17 cellular contexts compared by ENCODE assay signal in the genomic region with DNA sequence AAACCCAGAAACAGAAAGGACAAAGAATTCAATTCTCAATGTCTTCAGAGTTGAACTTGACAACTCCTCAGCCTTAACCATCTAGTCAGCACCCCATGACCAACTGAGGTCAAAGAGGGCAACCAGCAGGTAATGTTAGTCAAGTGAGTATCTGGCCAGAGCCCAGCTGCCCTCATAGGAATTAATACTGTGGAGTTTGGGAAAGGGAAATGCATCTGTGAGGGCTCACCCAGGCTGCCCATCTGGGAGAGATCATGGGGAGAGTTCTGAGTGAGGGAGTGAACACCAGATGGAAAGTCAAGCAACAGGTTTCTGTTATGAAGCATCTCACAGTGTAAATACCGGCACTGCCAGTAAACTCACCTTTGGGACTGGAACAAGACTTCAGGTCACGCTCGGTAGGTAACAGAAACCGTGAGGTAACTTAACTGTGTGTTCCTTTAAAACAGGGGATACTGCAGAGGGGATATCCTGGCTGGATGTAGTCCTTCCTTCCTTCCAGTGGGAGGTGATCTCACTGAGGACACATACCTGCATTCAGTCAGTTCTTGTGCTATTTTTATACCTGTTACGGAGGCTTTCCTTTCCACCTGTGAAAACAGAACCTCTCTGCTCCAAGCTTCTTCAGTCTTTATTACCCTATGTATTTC.
DNase-seq lines count a peak whose midpoint lies in the region; ATAC-seq and TF ChIP-seq lines count a peak whose summit lies in the region.
"Had no signal": no experiment of that assay in that cellular context is flagged by ENCODE, and none has a peak within 500 bp of the region (broad histone marks: within the 10 kb centered on the region; RNA-seq: fewer than 3 reads in every experiment).

No MANE protein-coding gene starts in this region.

- peak overlapping the region; percentile 53 for H3K27ac Mint-ChIP-seq in central memory CD8-positive, alpha-beta T cell (ENCODE audit: low read depth)
- H3K27ac Mint-ChIP-seq: progenitor cell of endocrine pancreas had no signal

- peak overlapping the region; percentile 74 to 91 for H3K27ac ChIP-seq in right atrium auricular region
- peak overlapping the region; percentile 75 for H3K27ac ChIP-seq in suprapubic skin

- H3K79me2 ChIP-seq in Loucy (ENCODE audit: insufficient read depth, low read length) = peaks cover 98% of the 10 kb centered on the region

- no peaks in the 10 kb centered on the region for H3F3A ChIP-seq in Loucy (ENCODE audit: low read depth)

- H3K27me3 ChIP-seq in right atrium auricular region = no peaks in the 10 kb centered on the region
- no peaks in the 10 kb centered on the region for H3K27me3 ChIP-seq in Loucy (ENCODE audit: insufficient read depth, low read length, poor library complexity, severe bottlenecking)
- H3K27me3 ChIP-seq in suprapubic skin = no peaks in the 10 kb centered on the region

- DNase-seq in right atrium auricular region (ENCODE audit: low spot score) (no peak), cardiac septum (ENCODE audit: low spot score) (no peak), suprapubic skin (ENCODE audit: low spot score in 2 of 2) (no peak), SW480 (ENCODE audit: low spot score) (no peak), RKO (ENCODE audit: low spot score) (no peak), RPMI8226 (no peak)
- DNase-seq in central memory CD8-positive, alpha-beta T cell (ENCODE audit: low spot score in 2 of 2) = no peak
- DNase-seq: activated CD4-positive, alpha-beta T cell treated with anti-CD3 and anti-CD28 coated beads, Interleukin-2, amount 50 U/mL, for 4 hours; AML-193; HCEC 1CT; MG63; mucosa of descending colon; NCI-H2107; SK-N-SH; stimulated activated CD4-positive, alpha-beta T cell treated with anti-CD3 and anti-CD28 coated beads, Interleukin-1b, Interleukin-23, amount 100 ng/mL, for 48 hours had no signal

- no peak for ATAC-seq in central memory CD8-positive, alpha-beta T cell (replicated peaks; ENCODE audit: extremely low read depth, poor library complexity, severe bottlenecking)
- ATAC-seq: mucosa of descending colon had no signal

- H3K9me3 ChIP-seq in right atrium auricular region (no peaks in the 10 kb centered on the region), Loucy (ENCODE audit: insufficient read depth, low read depth, low read length) (no peaks in the 10 kb centered on the region), suprapubic skin (no peaks in the 10 kb centered on the region)
- H3K9me3 ChIP-seq: MG63, mucosa of descending colon, SK-N-SH had no signal

- no peaks in the 10 kb centered on the region for H3K36me3 ChIP-seq in right atrium auricular region
- H3K36me3 ChIP-seq in Loucy (ENCODE audit: insufficient read depth, low read length) = peaks cover 49% of the 10 kb centered on the region; the same call in 1 of the 2 replicates
- H3K36me3 ChIP-seq in suprapubic skin = no peaks in the 10 kb centered on the region
- H3K36me3 ChIP-seq: MG63 had no signal

- TF ChIP-seq EP300 in suprapubic skin (IDR thresholded peaks at IDR 0.05) = no peak

- H3K4me1 ChIP-seq in right atrium auricular region = peaks cover 0 to 57% of the 10 kb centered on the region in 2 donors
- peaks cover 73% of the 10 kb centered on the region for H3K4me1 ChIP-seq in Loucy (ENCODE audit: insufficient read depth, low read length, poor library complexity, severe bottlenecking)
- peaks cover 71% of the 10 kb centered on the region for H3K4me1 ChIP-seq in suprapubic skin

- H3K4me1 Mint-ChIP-seq in central memory CD8-positive, alpha-beta T cell = no peaks in the 10 kb centered on the region

- H3K4me3 ChIP-seq in right atrium auricular region = no peak overlapping the region
- no peak overlapping the region for H3K4me3 ChIP-seq in Loucy (ENCODE audit: low read length, poor library complexity, severe bottlenecking)
- H3K4me3 ChIP-seq in suprapubic skin = no peak overlapping the region
- H3K4me3 ChIP-seq: MG63, mucosa of descending colon had no signal

- TF ChIP-seq CTCF in right atrium auricular region (IDR thresholded peaks at IDR 0.05) (no peak), Loucy (conservative IDR thresholded peaks at IDR 0.05; ENCODE audit: low read length) (peak; percentile 25), suprapubic skin (IDR thresholded peaks at IDR 0.05) (no peak)

- H4K20me1 ChIP-seq in Loucy (ENCODE audit: insufficient read depth, low read length, poor library complexity, severe bottlenecking) = peaks cover 45% of the 10 kb centered on the region

- peaks cover 38% of the 10 kb centered on the region for H3K36me3 Mint-ChIP-seq in central memory CD8-positive, alpha-beta T cell (ENCODE audit: insufficient read depth)

- peak overlapping the region; percentile 9 for H3K4me2 ChIP-seq in Loucy (ENCODE audit: low read depth, low read length, poor library complexity, severe bottlenecking)
- H3K4me2 ChIP-seq: SK-N-SH had no signal

- no peak for TF ChIP-seq POLR2A in suprapubic skin (IDR thresholded peaks at IDR 0.05)

- no peaks in the 10 kb centered on the region for H3K9me2 ChIP-seq in Loucy (replicated peaks; ENCODE audit: low read depth, low read length)
- H3K9me2 ChIP-seq: SK-N-SH had no signal

- peak overlapping the region; percentile 10 for H3K9ac ChIP-seq in Loucy (ENCODE audit: low read depth, low read length, poor library complexity, severe bottlenecking)
- H3K9ac ChIP-seq: SK-N-SH had no signal

- H3K4me3 Mint-ChIP-seq in central memory CD8-positive, alpha-beta T cell = peak overlapping the region; percentile 81

- no peak overlapping the region for H2AFZ ChIP-seq in Loucy (ENCODE audit: low read length)

- H3K27me3 Mint-ChIP-seq in central memory CD8-positive, alpha-beta T cell = no peaks in the 10 kb centered on the region

- intact Hi-C loops in cardiac septum (cut with DNase I) = no loop called here

- H3K9me3 Mint-ChIP-seq in central memory CD8-positive, alpha-beta T cell = no peaks in the 10 kb centered on the region

- 68% methylated on average over 5 of the region's 5 CpGs for WGBS in suprapubic skin
